In genomic region chr9:95102572-95102971, GRCh38 we compare ENCODE assay signal across 1 cellular context.
TF ChIP-seq lines count a peak whose summit lies in the region.

No MANE protein-coding gene starts in this region.

TF ChIP-seq in GM23338, 12 proteins besides CTCF, POLR2A, EP300 and RAD21 (continued from another document):
- no peak for TF ChIP-seq REST (IDR thresholded peaks at IDR 0.05; ENCODE audit: unreplicated experiment)
- TF ChIP-seq ETS1 (IDR thresholded peaks at IDR 0.05) = no peak
- no peak for TF ChIP-seq ZNF331 (CRISPR knock-in tag; IDR thresholded peaks at IDR 0.05; ENCODE audit: low read depth)
- no peak for TF ChIP-seq ZNF114 (CRISPR knock-in tag; IDR thresholded peaks at IDR 0.05)
- no peak for TF ChIP-seq NANOG (IDR thresholded peaks at IDR 0.05; ENCODE audit: borderline replicate concordance)
- no peak for TF ChIP-seq CREB1 (CRISPR knock-in tag; IDR thresholded peaks at IDR 0.05; ENCODE audit: low read depth)
- TF ChIP-seq STAT1 (IDR thresholded peaks at IDR 0.05; ENCODE audit: unreplicated experiment) = no peak
- TF ChIP-seq, protein P1, sequence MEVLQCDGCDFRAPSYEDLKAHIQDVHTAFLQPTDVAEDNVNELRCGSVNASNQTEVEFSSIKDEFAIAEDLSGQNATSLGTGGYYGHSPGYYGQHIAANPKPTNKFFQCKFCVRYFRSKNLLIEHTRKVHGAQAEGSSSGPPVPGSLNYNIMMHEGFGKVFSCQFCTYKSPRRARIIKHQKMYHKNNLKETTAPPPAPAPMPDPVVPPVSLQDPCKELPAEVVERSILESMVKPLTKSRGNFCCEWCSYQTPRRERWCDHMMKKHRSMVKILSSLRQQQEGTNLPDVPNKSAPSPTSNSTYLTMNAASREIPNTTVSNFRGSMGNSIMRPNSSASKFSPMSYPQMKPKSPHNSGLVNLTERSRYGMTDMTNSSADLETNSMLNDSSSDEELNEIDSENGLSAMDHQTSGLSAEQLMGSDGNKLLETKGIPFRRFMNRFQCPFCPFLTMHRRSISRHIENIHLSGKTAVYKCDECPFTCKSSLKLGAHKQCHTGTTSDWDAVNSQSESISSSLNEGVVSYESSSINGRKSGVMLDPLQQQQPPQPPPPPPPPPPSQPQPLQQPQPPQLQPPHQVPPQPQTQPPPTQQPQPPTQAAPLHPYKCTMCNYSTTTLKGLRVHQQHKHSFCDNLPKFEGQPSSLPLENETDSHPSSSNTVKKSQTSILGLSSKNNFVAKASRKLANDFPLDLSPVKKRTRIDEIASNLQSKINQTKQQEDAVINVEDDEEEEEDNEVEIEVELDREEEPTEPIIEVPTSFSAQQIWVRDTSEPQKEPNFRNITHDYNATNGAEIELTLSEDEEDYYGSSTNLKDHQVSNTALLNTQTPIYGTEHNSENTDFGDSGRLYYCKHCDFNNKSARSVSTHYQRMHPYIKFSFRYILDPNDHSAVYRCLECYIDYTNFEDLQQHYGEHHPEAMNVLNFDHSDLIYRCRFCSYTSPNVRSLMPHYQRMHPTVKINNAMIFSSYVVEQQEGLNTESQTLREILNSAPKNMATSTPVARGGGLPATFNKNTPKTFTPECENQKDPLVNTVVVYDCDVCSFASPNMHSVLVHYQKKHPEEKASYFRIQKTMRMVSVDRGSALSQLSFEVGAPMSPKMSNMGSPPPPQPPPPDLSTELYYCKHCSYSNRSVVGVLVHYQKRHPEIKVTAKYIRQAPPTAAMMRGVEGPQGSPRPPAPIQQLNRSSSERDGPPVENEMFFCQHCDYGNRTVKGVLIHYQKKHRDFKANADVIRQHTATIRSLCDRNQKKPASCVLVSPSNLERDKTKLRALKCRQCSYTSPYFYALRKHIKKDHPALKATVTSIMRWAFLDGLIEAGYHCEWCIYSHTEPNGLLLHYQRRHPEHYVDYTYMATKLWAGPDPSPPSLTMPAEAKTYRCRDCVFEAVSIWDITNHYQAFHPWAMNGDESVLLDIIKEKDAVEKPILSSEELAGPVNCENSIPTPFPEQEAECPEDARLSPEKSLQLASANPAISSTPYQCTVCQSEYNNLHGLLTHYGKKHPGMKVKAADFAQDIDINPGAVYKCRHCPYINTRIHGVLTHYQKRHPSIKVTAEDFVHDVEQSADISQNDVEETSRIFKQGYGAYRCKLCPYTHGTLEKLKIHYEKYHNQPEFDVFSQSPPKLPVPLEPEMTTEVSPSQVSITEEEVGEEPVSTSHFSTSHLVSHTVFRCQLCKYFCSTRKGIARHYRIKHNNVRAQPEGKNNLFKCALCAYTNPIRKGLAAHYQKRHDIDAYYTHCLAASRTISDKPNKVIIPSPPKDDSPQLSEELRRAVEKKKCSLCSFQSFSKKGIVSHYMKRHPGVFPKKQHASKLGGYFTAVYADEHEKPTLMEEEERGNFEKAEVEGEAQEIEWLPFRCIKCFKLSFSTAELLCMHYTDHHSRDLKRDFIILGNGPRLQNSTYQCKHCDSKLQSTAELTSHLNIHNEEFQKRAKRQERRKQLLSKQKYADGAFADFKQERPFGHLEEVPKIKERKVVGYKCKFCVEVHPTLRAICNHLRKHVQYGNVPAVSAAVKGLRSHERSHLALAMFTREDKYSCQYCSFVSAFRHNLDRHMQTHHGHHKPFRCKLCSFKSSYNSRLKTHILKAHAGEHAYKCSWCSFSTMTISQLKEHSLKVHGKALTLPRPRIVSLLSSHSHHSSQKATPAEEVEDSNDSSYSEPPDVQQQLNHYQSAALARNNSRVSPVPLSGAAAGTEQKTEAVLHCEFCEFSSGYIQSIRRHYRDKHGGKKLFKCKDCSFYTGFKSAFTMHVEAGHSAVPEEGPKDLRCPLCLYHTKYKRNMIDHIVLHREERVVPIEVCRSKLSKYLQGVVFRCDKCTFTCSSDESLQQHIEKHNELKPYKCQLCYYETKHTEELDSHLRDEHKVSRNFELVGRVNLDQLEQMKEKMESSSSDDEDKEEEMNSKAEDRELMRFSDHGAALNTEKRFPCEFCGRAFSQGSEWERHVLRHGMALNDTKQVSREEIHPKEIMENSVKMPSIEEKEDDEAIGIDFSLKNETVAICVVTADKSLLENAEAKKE (CRISPR knock-in tag; IDR thresholded peaks at IDR 0.05) = no peak
